1 cellular context compared by ENCODE assay signal in the genomic region with DNA sequence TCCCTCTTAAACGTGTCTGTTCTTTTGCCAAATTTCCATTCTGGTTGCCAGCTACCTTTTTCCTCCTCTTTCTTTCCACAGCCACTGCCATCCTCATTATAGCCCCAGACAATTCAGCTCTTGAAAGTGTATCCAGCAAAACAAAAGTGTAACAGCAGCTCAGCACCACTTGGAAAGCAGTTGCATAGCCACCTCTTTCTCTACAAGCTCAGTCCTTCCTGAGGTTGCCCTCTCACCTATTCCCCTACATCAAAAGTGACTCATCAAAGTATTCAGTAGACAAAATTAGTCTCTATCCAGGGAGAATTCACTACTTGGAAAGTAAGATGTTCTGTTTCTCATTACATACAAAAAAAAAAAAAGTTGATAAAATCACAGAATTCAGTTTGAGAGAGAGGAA.
TF ChIP-seq lines count a peak whose summit lies in the region.

No MANE protein-coding gene starts in this region.

TF ChIP-seq in H1, 55 proteins besides CTCF, POLR2A, EP300 and RAD21:
- TF ChIP-seq KDM1A (IDR thresholded peaks at IDR 0.05; ENCODE audit: borderline replicate concordance, low read length) (no peak), CEBPB (IDR thresholded peaks at IDR 0.05; ENCODE audit: low read depth, low read length) (no peak), SIRT6 (IDR thresholded peaks at IDR 0.05; ENCODE audit: low read length) (no peak), TAF1 (IDR thresholded peaks at IDR 0.05; ENCODE audit: low read depth, low read length) (no peak), HDAC2 (IDR thresholded peaks at IDR 0.05; ENCODE audit: borderline replicate concordance in 1 of 2, low read depth in 2 of 2, low read length in 2 of 2) (no peak), KDM4A (IDR thresholded peaks at IDR 0.05; ENCODE audit: low read depth, low read length, severe bottlenecking) (no peak), SUZ12 (IDR thresholded peaks at IDR 0.05; ENCODE audit: low read length) (no peak), CHD1 (IDR thresholded peaks at IDR 0.05; ENCODE audit: low read depth, low read length) (no peak), ZNF274 (IDR thresholded peaks at IDR 0.05; ENCODE audit: borderline replicate concordance, extremely low read depth, low read length) (no peak)
- TF ChIP-seq, protein P1, sequence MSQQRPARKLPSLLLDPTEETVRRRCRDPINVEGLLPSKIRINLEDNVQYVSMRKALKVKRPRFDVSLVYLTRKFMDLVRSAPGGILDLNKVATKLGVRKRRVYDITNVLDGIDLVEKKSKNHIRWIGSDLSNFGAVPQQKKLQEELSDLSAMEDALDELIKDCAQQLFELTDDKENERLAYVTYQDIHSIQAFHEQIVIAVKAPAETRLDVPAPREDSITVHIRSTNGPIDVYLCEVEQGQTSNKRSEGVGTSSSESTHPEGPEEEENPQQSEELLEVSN (IDR thresholded peaks at IDR 0.05): no peak
- TF ChIP-seq, protein P2, sequence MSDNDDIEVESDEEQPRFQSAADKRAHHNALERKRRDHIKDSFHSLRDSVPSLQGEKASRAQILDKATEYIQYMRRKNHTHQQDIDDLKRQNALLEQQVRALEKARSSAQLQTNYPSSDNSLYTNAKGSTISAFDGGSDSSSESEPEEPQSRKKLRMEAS (IDR thresholded peaks at IDR 0.05): no peak
